In the genomic region with DNA sequence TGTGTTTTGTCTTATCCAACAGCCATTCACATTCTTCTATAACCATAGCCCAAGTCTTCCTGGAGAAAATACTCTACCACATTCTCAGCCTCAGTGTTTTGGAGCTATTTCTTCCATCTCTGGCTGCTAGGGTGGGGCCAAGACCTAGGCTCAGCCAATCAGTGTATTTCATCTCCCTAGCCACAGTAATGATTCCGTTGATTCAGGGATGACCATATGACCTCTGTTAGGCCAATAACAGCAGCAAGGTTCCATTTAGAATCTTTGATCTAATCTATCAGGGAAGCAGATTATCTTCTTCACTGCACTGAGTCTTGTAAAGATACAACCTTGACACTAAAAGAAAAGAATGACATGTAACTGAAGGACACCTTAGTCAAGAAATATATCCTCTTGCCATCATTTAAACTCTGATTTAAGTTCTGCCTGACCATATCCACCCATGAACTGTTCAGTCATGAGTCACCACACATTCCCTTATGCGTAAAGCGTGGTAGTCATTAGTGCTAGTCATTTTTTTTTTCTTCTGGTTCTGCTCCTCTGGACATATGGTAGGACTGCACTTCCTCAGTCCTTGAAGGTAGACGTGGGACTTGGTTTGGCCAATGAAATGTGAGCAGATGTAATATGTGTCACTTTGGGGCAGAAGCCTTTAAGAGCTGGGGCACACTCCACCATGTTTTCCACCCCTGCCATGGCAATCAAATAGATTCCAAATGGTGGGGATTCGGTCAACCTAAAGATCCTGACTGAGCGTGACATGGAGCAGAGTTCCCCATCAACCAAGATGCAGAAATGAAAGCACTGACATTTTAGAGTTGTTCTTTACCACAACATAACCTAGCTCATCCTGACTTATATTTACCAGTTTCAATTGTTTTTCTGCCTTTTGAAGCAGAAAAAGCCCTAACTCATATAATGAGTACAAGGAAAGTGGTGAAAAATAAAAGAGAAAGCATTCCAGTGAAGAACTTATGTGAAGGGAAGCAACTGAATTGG, we compare ENCODE assay signal across 15 cellular contexts. TPM values are rescaled to one million over a fixed set of nuclear protein-coding genes. Genes with fewer than 3 reads are reported as not detected.
A peak's percentile ranks its signal among the peaks of the same experiment; 100 is the strongest.
DNase-seq lines count a peak whose midpoint lies in the region; ATAC-seq, FAIRE-seq and TF ChIP-seq lines count a peak whose summit lies in the region.
"Had no signal": no experiment of that assay in that cellular context is flagged by ENCODE, and none has a peak within 500 bp of the region (broad histone marks: within the 10 kb centered on the region; RNA-seq: fewer than 3 reads in every experiment).

No MANE protein-coding gene starts in this region.

- H3K4me1 ChIP-seq in endothelial cell of umbilical vein (ENCODE audit: control insufficient read depth, extremely low read depth, insufficient read depth, low read length): peaks cover 9% of the 10 kb centered on the region
- peaks cover 20% of the 10 kb centered on the region for H3K4me1 ChIP-seq in osteoblast (ENCODE audit: insufficient read depth, low read length)
- H3K4me1 ChIP-seq in sigmoid colon: no peaks in the 10 kb centered on the region
- H3K4me1 ChIP-seq: parathyroid adenoma had no signal

- ATAC-seq in HG02571 (IDR thresholded peaks at IDR 0.05; ENCODE audit: unreplicated experiment): no peak
- ATAC-seq in HG02588 (IDR thresholded peaks at IDR 0.05; ENCODE audit: unreplicated experiment): no peak
- ATAC-seq: activated CD4-positive, CD25-positive, alpha-beta regulatory T cell treated with anti-CD3 and anti-CD28 coated beads, Interleukin-2, amount 50 U/mL, for 24 hours; stimulated activated naive CD8-positive, alpha-beta T cell treated with anti-CD3 and anti-CD28 coated beads, Interleukin-15, Interleukin-2, amounts not matched to agents 100 U/mL and 50 U/mL, for 24 hours had no signal

- H4K20me1 ChIP-seq in endothelial cell of umbilical vein (replicated peaks; ENCODE audit: control insufficient read depth, extremely low read depth, insufficient read depth, low read length) (no peaks in the 10 kb centered on the region), osteoblast (ENCODE audit: insufficient read depth, low read length) (no peaks in the 10 kb centered on the region)

- 87 to 91% methylated on average over 6 of the region's 6 CpGs for WGBS in sigmoid colon, 2 donors

- TF ChIP-seq CTCF in endothelial cell of umbilical vein (IDR thresholded peaks at IDR 0.05; ENCODE audit: extremely low read depth in 1 of 2, insufficient read depth in 1 of 2, low read depth in 1 of 2, low read length in 2 of 2): no peak
- no peak for TF ChIP-seq CTCF in osteoblast (IDR thresholded peaks at IDR 0.05; ENCODE audit: extremely low read depth, low read depth, low read length)
- TF ChIP-seq CTCF in sigmoid colon (IDR thresholded peaks at IDR 0.05): no peak
- TF ChIP-seq CTCF in GM10266 (IDR thresholded peaks at IDR 0.05; ENCODE audit: control insufficient read depth, insufficient read depth, low read depth, missing control alignments): no peak

- H3K79me2 ChIP-seq in endothelial cell of umbilical vein (ENCODE audit: control insufficient read depth, insufficient read depth, low read length) (no peaks in the 10 kb centered on the region), osteoblast (ENCODE audit: insufficient read depth, low read length) (no peaks in the 10 kb centered on the region)
- H3K79me2 ChIP-seq: parathyroid adenoma had no signal

- no peak for TF ChIP-seq POLR2A in endothelial cell of umbilical vein (IDR thresholded peaks at IDR 0.05; ENCODE audit: low read depth, low read length)
- no peak for TF ChIP-seq POLR2A in sigmoid colon (IDR thresholded peaks at IDR 0.05)

- POLR2A ChIA-PET in endothelial cell of umbilical vein (lab: Charles Lee): no interaction called here

- H3K4me3 ChIP-seq in endothelial cell of umbilical vein (replicated peaks in 1 of 3; ENCODE audit: insufficient read depth in 1 of 3, low read depth in 1 of 3, low read length in 3 of 3): no peak overlapping the region
- no peak overlapping the region for H3K4me3 ChIP-seq in osteoblast (ENCODE audit: insufficient read depth, low read length)
- no peak overlapping the region for H3K4me3 ChIP-seq in sigmoid colon

- H2AFZ ChIP-seq in endothelial cell of umbilical vein (ENCODE audit: low read depth, low read length): peak overlapping the region; percentile 48
- H2AFZ ChIP-seq in osteoblast (ENCODE audit: low read length): peak overlapping the region; percentile 64
- H2AFZ ChIP-seq: parathyroid adenoma had no signal

- H3K27me3 ChIP-seq in endothelial cell of umbilical vein (ENCODE audit: control insufficient read depth in 2 of 2, insufficient read depth in 2 of 2, low read length in 2 of 2): no peaks in the 10 kb centered on the region
- no peaks in the 10 kb centered on the region for H3K27me3 ChIP-seq in osteoblast (ENCODE audit: insufficient read depth, low read length)
- no peaks in the 10 kb centered on the region for H3K27me3 ChIP-seq in sigmoid colon

- H3K9me3 ChIP-seq in endothelial cell of umbilical vein (replicated peaks; ENCODE audit: control insufficient read depth, insufficient read depth, low read length) (no peaks in the 10 kb centered on the region), osteoblast (ENCODE audit: low read depth, low read length) (no peaks in the 10 kb centered on the region), sigmoid colon (no peaks in the 10 kb centered on the region)

- H3K4me2 ChIP-seq in endothelial cell of umbilical vein (ENCODE audit: insufficient read depth, low read length) (no peak overlapping the region), osteoblast (ENCODE audit: insufficient read depth, low read length) (peak overlapping the region; percentile 18)

- intact Hi-C loops in endothelial cell of umbilical vein (cut with micrococcal nuclease) (no loop called here), sigmoid colon (cut with DNase I) (no loop called here)

- no peak overlapping the region for H3K9ac ChIP-seq in endothelial cell of umbilical vein (replicated peaks; ENCODE audit: extremely low read depth, insufficient read depth, low read length)
- H3K9ac ChIP-seq: parathyroid adenoma had no signal

- no TSS peak for BruUV-seq in endothelial cell of umbilical vein (replicated peaks; lab: Mats Ljungman, UMichigan)

- no peak for TF ChIP-seq EP300 in sigmoid colon (IDR thresholded peaks at IDR 0.05)

- no peak overlapping the region for H3K27ac ChIP-seq in endothelial cell of umbilical vein (ENCODE audit: insufficient read depth, low read depth, low read length)
- peak overlapping the region; percentile 43 for H3K27ac ChIP-seq in osteoblast (ENCODE audit: low read depth, low read length)
- no peak overlapping the region for H3K27ac ChIP-seq in sigmoid colon
- H3K27ac ChIP-seq: parathyroid adenoma had no signal

- DNase-seq in ELR (ENCODE audit: low read depth) (peak; percentile 95), NCI-H226 (peak; percentile 79), endothelial cell of umbilical vein (ENCODE audit: low read depth, low spot score) (no peak), osteoblast (ENCODE audit: insufficient read length, low spot score, missing footprints) (peak; percentile 66), sigmoid colon (no peak), GM10266 (ENCODE audit: extremely low spot score) (no peak)
- DNase-seq: activated T-cell treated with anti-CD3 and anti-CD28 coated beads for 4 hours; CD4-positive, CD25-positive, alpha-beta regulatory T cell; NCI-H2081 treated with DMSO at 0.1 percent for 48 hours; stimulated activated naive CD8-positive, alpha-beta T cell treated with anti-CD3 and anti-CD28 coated beads, Interleukin-15, Interleukin-2, amounts not matched to agents 100 U/mL and 50 U/mL, for 24 hours had no signal

- FAIRE-seq in endothelial cell of umbilical vein (lab: Jason Lieb, UNC): peak; percentile 8

- no peaks in the 10 kb centered on the region for H3K36me3 ChIP-seq in endothelial cell of umbilical vein (ENCODE audit: control insufficient read depth in 2 of 2, extremely low read depth in 1 of 2, insufficient read depth in 2 of 2, low read length in 2 of 2)
- H3K36me3 ChIP-seq in osteoblast (ENCODE audit: insufficient read depth, low read length): no peaks in the 10 kb centered on the region
- no peaks in the 10 kb centered on the region for H3K36me3 ChIP-seq in sigmoid colon

- dilution Hi-C loops in endothelial cell of umbilical vein (cut with MboI; ENCODE audit: extremely low pct_ligation_motif_present, low sequenced_read_pairs): no loop called here

- no peaks in the 10 kb centered on the region for H3K9me1 ChIP-seq in endothelial cell of umbilical vein (replicated peaks; ENCODE audit: control insufficient read depth, extremely low read depth, insufficient read depth, low read length)

- CTCF ChIA-PET in endothelial cell of umbilical vein (lab: Charles Lee): interaction anchor here (1.0 to 1.7 kb wide), 3 partner anchors 11 to 22 kb away, joined by 3 to 13 read pairs (median 4); a partner anchor contains a TSS

TF ChIP-seq in endothelial cell of umbilical vein, 7 proteins besides CTCF, POLR2A, EP300 and RAD21:
- TF ChIP-seq FOS (IDR thresholded peaks at IDR 0.05; ENCODE audit: borderline replicate concordance, insufficient read depth, low read length): peak; percentile 43
- TF ChIP-seq POLR2AphosphoS5 (IDR thresholded peaks at IDR 0.05; ENCODE audit: insufficient read depth, low read depth, low read length): no peak
- no peak for TF ChIP-seq EZH2 (IDR thresholded peaks at IDR 0.05; ENCODE audit: borderline replicate concordance, low read depth, low read length, severe bottlenecking)

RNA-seq across cellular contexts. Expression of a gene that starts 12.7 kb away (rescaled TPM):
- total RNA-seq in endothelial cell of umbilical vein (14.9 and 16.4 TPM in 2 replicates), osteoblast (18.0 and 19.5 TPM in 2 replicates), sigmoid colon (10 to 100 TPM in 3 of 4 donors, 1 to 10 TPM in 1; 7.1 to 19.9 (median 12.5) TPM)
- polyA plus RNA-seq in endothelial cell of umbilical vein (3.2 and 3.5 TPM in 2 replicates), sigmoid colon (10 to 100 TPM; 38.8 to 62.5 (median 60.1) TPM)
- 7.1 and 7.7 TPM in 2 replicates for polyA plus RNA-seq in endothelial cell of umbilical vein (2011; cell fraction: cytosol; rRNA removed)
- 8.1 and 11.1 TPM in 2 replicates for polyA plus RNA-seq in endothelial cell of umbilical vein (2011; cell fraction: nucleus; rRNA removed)
- 7.0 and 9.6 TPM in 2 replicates for polyA plus RNA-seq in endothelial cell of umbilical vein (2012)
- polyA minus RNA-seq in endothelial cell of umbilical vein: 14.3 and 25.0 TPM in 2 replicates
- 0.72 TPM for polyA minus RNA-seq in endothelial cell of umbilical vein (2011; cell fraction: cytosol; rRNA and poly(A)+ RNA removed)
- 60.2 and 76.4 TPM in 2 replicates for polyA minus RNA-seq in endothelial cell of umbilical vein (2011; cell fraction: nucleus; rRNA and poly(A)+ RNA removed)

RNA-seq across cellular contexts. Expression of a gene that starts 25.0 kb away (rescaled TPM):
- total RNA-seq in endothelial cell of umbilical vein: not detected in 2 replicates
- not detected in 2 replicates for polyA plus RNA-seq in endothelial cell of umbilical vein
- polyA plus RNA-seq in endothelial cell of umbilical vein (2011; cell fraction: cytosol; rRNA removed): not detected in 2 replicates
- polyA plus RNA-seq in endothelial cell of umbilical vein (2011; cell fraction: nucleus; rRNA removed): not detected in 2 replicates
- polyA plus RNA-seq in endothelial cell of umbilical vein (2012): not detected in 2 replicates
- polyA minus RNA-seq in endothelial cell of umbilical vein: not detected in 2 replicates
- not detected for polyA minus RNA-seq in endothelial cell of umbilical vein (2011; cell fraction: cytosol; rRNA and poly(A)+ RNA removed)
- not detected in 2 replicates for polyA minus RNA-seq in endothelial cell of umbilical vein (2011; cell fraction: nucleus; rRNA and poly(A)+ RNA removed)
- not detected in 2 replicates for total RNA-seq in osteoblast
- not detected for total RNA-seq in sigmoid colon
- not detected for polyA plus RNA-seq in sigmoid colon
- total RNA-seq: CD4-positive, CD25-positive, alpha-beta regulatory T cell; mesenteric fat pad had no signal

Comparison
In these comparisons a context has a peak if more than half of its experiments do, and no peak if none do; other contexts are left out.
1. DNase-seq: peak in ELR (single experiment), NCI-H226 (single experiment) and osteoblast (single experiment); none in endothelial cell of umbilical vein (single experiment), sigmoid colon (single experiment) and GM10266 (single experiment).